ENCODE assay signal across 1 cellular context in genomic region chr1:4673494-4673893, GRCh38.
TF ChIP-seq lines count a peak whose summit lies in the region.

No MANE protein-coding gene starts in this region.

TF ChIP-seq in HepG2, 621 proteins besides CTCF, POLR2A, EP300 and RAD21 (continued from another document):
- TF ChIP-seq USF2 (IDR thresholded peaks at IDR 0.05; ENCODE audit: low read depth, low read length) (no peak), USF2 (CRISPR knock-in tag; IDR thresholded peaks at IDR 0.05; ENCODE audit: borderline replicate concordance) (no peak), ZMAT3 (CRISPR knock-in tag; conservative IDR thresholded peaks at IDR 0.05) (no peak), MIXL1 (CRISPR knock-in tag; IDR thresholded peaks at IDR 0.05) (no peak), HOXA7 (CRISPR knock-in tag; IDR thresholded peaks at IDR 0.05) (no peak), MED8 (CRISPR knock-in tag; IDR thresholded peaks at IDR 0.05; ENCODE audit: insufficient replicate concordance) (no peak)
